In genomic region chr1:39295901-39296300, GRCh38 we compare ENCODE assay signal across 18 cellular contexts.
DNase-seq lines count a peak whose midpoint lies in the region; ATAC-seq and TF ChIP-seq lines count a peak whose summit lies in the region.
"Had no signal": no experiment of that assay in that cellular context is flagged by ENCODE, and none has a peak within 500 bp of the region (broad histone marks: within the 10 kb centered on the region; RNA-seq: fewer than 3 reads in every experiment).

No MANE protein-coding gene starts in this region.

- TF ChIP-seq CTCF in brain (conservative IDR thresholded peaks at IDR 0.05) = no peak

- H3K9me3 ChIP-seq in CD4-positive, alpha-beta memory T cell (ENCODE audit: control insufficient read depth in 1 of 2, low read length in 2 of 2) = no peaks in the 10 kb centered on the region
- H3K9me3 ChIP-seq in naive thymus-derived CD4-positive, alpha-beta T cell (ENCODE audit: control insufficient read depth in 2 of 3, low read length in 3 of 3) = no peaks in the 10 kb centered on the region
- H3K9me3 ChIP-seq: A549 had no signal

- peak; percentile 26 for DNase-seq in activated CD4-positive, alpha-beta T cell treated with anti-CD3 and anti-CD28 coated beads for 48 hours
- no peak for DNase-seq in activated CD4-positive, alpha-beta T cell treated with anti-CD3 and anti-CD28 coated beads for 4 hours
- DNase-seq in CD4-positive, alpha-beta memory T cell = no peak
- no peak for DNase-seq in naive thymus-derived CD4-positive, alpha-beta T cell
- DNase-seq in AML-193 (lab: John Stamatoyannopoulos, UW) = no peak
- no peak for DNase-seq in NOMO-1 treated with DMSO at 0.1 percent for 48 hours (lab: John Stamatoyannopoulos, UW; ENCODE audit: unreplicated experiment)
- DNase-seq: activated CD4-positive, alpha-beta T cell treated with anti-CD3 and anti-CD28 coated beads, Interleukin-2, amount 50 U/mL, for 4 hours; activated effector memory CD4-positive, alpha-beta T cell treated with Interleukin-2 at 50 U/mL for 16 hours; brain microvascular endothelial cell; COR-L47; EL; NCI-H526 treated with DMSO at 0.1 percent for 48 hours; OCI-M1; T1000 had no signal

- no peak overlapping the region for H3K4me3 Mint-ChIP-seq in CD4-positive, alpha-beta memory T cell
- H3K4me3 Mint-ChIP-seq in brain = no peak overlapping the region
- no peak overlapping the region for H3K4me3 Mint-ChIP-seq in naive thymus-derived CD4-positive, alpha-beta T cell
- H3K4me3 Mint-ChIP-seq: type B pancreatic cell had no signal

- H3K27me3 Mint-ChIP-seq in CD4-positive, alpha-beta memory T cell = no peaks in the 10 kb centered on the region
- no peaks in the 10 kb centered on the region for H3K27me3 Mint-ChIP-seq in brain
- no peaks in the 10 kb centered on the region for H3K27me3 Mint-ChIP-seq in naive thymus-derived CD4-positive, alpha-beta T cell
- H3K27me3 Mint-ChIP-seq: type B pancreatic cell had no signal

- no peaks in the 10 kb centered on the region for H3K9me3 Mint-ChIP-seq in CD4-positive, alpha-beta memory T cell
- H3K9me3 Mint-ChIP-seq in brain = no peaks in the 10 kb centered on the region
- H3K9me3 Mint-ChIP-seq in naive thymus-derived CD4-positive, alpha-beta T cell = no peaks in the 10 kb centered on the region
- H3K9me3 Mint-ChIP-seq: type B pancreatic cell had no signal

- H3K36me3 Mint-ChIP-seq in CD4-positive, alpha-beta memory T cell = peaks cover 79 to 86% of the 10 kb centered on the region in 2 donors
- H3K36me3 Mint-ChIP-seq in brain = peaks cover 89% of the 10 kb centered on the region
- peaks cover 19 to 83% (median 44%) of the 10 kb centered on the region in 5 donors for H3K36me3 Mint-ChIP-seq in naive thymus-derived CD4-positive, alpha-beta T cell

- H3K4me3 ChIP-seq in CD4-positive, alpha-beta memory T cell (ENCODE audit: low read length in 2 of 2) = no peak overlapping the region
- H3K4me3 ChIP-seq in naive thymus-derived CD4-positive, alpha-beta T cell (ENCODE audit: low read length) = no peak overlapping the region
- H3K4me3 ChIP-seq: A549 had no signal

- POLR2A ChIA-PET in CD4-positive, alpha-beta memory T cell (lab: Charles Lee; ENCODE audit: partially characterized antibody) = no interaction called here
- POLR2A ChIA-PET in naive thymus-derived CD4-positive, alpha-beta T cell (lab: Charles Lee) = no interaction called here

- H3K4me1 Mint-ChIP-seq in CD4-positive, alpha-beta memory T cell = no peaks in the 10 kb centered on the region
- peaks cover 21% of the 10 kb centered on the region for H3K4me1 Mint-ChIP-seq in brain
- H3K4me1 Mint-ChIP-seq in naive thymus-derived CD4-positive, alpha-beta T cell = peaks cover 0 to 9% (median 0%) of the 10 kb centered on the region in 7 donors

- peaks cover 79% of the 10 kb centered on the region for H3K36me3 ChIP-seq in CD4-positive, alpha-beta memory T cell (ENCODE audit: insufficient read depth, low read length)
- H3K36me3 ChIP-seq in naive thymus-derived CD4-positive, alpha-beta T cell (ENCODE audit: control insufficient read depth in 2 of 3, insufficient read depth in 3 of 3, low read length in 3 of 3) = peaks cover 35 to 91% (median 54%) of the 10 kb centered on the region in 3 experiments

- no peaks in the 10 kb centered on the region for H3K4me1 ChIP-seq in CD4-positive, alpha-beta memory T cell (ENCODE audit: insufficient read depth, low read length)
- no peaks in the 10 kb centered on the region for H3K4me1 ChIP-seq in naive thymus-derived CD4-positive, alpha-beta T cell (ENCODE audit: control insufficient read depth in 2 of 2, insufficient read depth in 2 of 2, low read length in 2 of 2)
- H3K4me1 ChIP-seq: A549 had no signal

- no peaks in the 10 kb centered on the region for H3K27me3 ChIP-seq in CD4-positive, alpha-beta memory T cell (ENCODE audit: insufficient read depth, low read length)
- H3K27me3 ChIP-seq in naive thymus-derived CD4-positive, alpha-beta T cell (ENCODE audit: control insufficient read depth in 2 of 2, insufficient read depth in 2 of 2, low read length in 2 of 2) = no peaks in the 10 kb centered on the region
- H3K27me3 ChIP-seq: brain microvascular endothelial cell had no signal

- CTCF ChIA-PET in CD4-positive, alpha-beta memory T cell (lab: Charles Lee; ENCODE audit: partially characterized antibody) = no interaction called here
- CTCF ChIA-PET in naive thymus-derived CD4-positive, alpha-beta T cell (lab: Charles Lee) = interaction anchor here (0.6 kb wide), 2 partner anchors 358 to 727 kb away, joined by 4 to 8 read pairs; no protein-coding TSS in a partner anchor

- intact Hi-C loops in CD4-positive, alpha-beta memory T cell (cut with micrococcal nuclease) = no loop called here
- intact Hi-C loops in naive thymus-derived CD4-positive, alpha-beta T cell (cut with micrococcal nuclease) = no loop called here

- peak overlapping the region in 6 of 7 donors; percentile 50 to 81 (median 64) for H3K27ac Mint-ChIP-seq in CD4-positive, alpha-beta memory T cell
- peak overlapping the region in 3 of 5 experiments; percentile 36 to 91 (median 39) for H3K27ac Mint-ChIP-seq in brain
- peak overlapping the region in 7 of 9 donors; percentile 20 to 79 (median 49) for H3K27ac Mint-ChIP-seq in naive thymus-derived CD4-positive, alpha-beta T cell
- H3K27ac Mint-ChIP-seq: type B pancreatic cell had no signal

- H3K27ac ChIP-seq in CD4-positive, alpha-beta memory T cell (ENCODE audit: low read depth, low read length) = no peak overlapping the region
- no peak overlapping the region for H3K27ac ChIP-seq in naive thymus-derived CD4-positive, alpha-beta T cell (ENCODE audit: low read depth, low read length)
- H3K27ac ChIP-seq: A549, brain microvascular endothelial cell had no signal

- ATAC-seq in naive thymus-derived CD4-positive, alpha-beta T cell = no peak
- no peak for ATAC-seq in GM19324 (IDR thresholded peaks at IDR 0.05; ENCODE audit: low FRiP score, unreplicated experiment)
- ATAC-seq: A549 had no signal
